17 cellular contexts compared by ENCODE assay signal in the genomic region with DNA sequence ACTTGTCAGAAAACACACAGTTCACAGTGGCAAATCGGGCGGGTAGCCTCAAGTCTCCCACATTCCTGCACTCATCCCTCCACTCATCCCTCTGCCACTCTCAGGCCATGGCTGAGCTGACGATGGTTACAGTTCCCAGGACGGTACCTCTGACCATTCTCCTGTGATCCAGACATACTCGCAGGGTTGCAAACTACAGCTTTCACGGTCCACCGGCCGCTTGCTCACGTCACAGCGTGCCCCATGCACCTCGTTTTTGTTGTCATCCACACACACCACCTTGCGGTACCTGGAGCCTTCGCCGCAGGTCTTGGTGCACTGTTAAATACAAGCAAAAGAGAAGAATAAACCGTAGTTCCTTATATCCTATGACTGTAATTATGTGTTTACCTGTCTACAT.
DNase-seq lines count a peak whose midpoint lies in the region; ATAC-seq and TF ChIP-seq lines count a peak whose summit lies in the region.
"Had no signal": no experiment of that assay in that cellular context is flagged by ENCODE, and none has a peak within 500 bp of the region (broad histone marks: within the 10 kb centered on the region; RNA-seq: fewer than 3 reads in every experiment).

No MANE protein-coding gene starts in this region.

- no peak overlapping the region for H3K4me3 ChIP-seq in esophagus muscularis mucosa
- H3K4me3 ChIP-seq in muscle layer of colon (ENCODE audit: low read depth in 1 of 2, low read length in 2 of 2), result no peak overlapping the region
- H3K4me3 ChIP-seq in sigmoid colon, result no peak overlapping the region
- H3K4me3 ChIP-seq: A549, GM23248, HAP-1 had no signal

- ATAC-seq in HG03378 (IDR thresholded peaks at IDR 0.05; ENCODE audit: unreplicated experiment), result no peak
- ATAC-seq: A549 had no signal

- no peak overlapping the region for H3K4me3 Mint-ChIP-seq in nephron progenitor cell
- H3K4me3 Mint-ChIP-seq: CD4-positive, alpha-beta T cell had no signal

- H3K27ac Mint-ChIP-seq in nephron progenitor cell, result no peak overlapping the region
- H3K27ac Mint-ChIP-seq: CD4-positive, alpha-beta T cell had no signal

- TF ChIP-seq CTCF in esophagus muscularis mucosa (IDR thresholded peaks at IDR 0.05), result no peak
- no peak for TF ChIP-seq CTCF in sigmoid colon (IDR thresholded peaks at IDR 0.05)
- TF ChIP-seq CTCF in nephron progenitor cell (IDR thresholded peaks at IDR 0.05), result no peak

- TF ChIP-seq EP300 in esophagus muscularis mucosa (IDR thresholded peaks at IDR 0.05) (no peak), sigmoid colon (IDR thresholded peaks at IDR 0.05) (no peak)

- H3K4me1 Mint-ChIP-seq in nephron progenitor cell, result peaks cover 36% of the 10 kb centered on the region

- 94% methylated on average over 14 of the region's 15 CpGs for WGBS in esophagus muscularis mucosa
- WGBS in sigmoid colon, 2 donors, result 95 to 96% methylated on average over 15 of the region's 15 CpGs

- intact Hi-C loops in esophagus muscularis mucosa (cut with DNase I) (loop anchor here (5.0 kb wide), 1 partner anchor 62 kb away; no protein-coding TSS in a partner anchor), sigmoid colon (cut with DNase I) (loop anchor here (5.0 kb wide), 1 partner anchor 117 kb away; no protein-coding TSS in a partner anchor)

- no peaks in the 10 kb centered on the region for H3K9me3 Mint-ChIP-seq in nephron progenitor cell
- H3K9me3 Mint-ChIP-seq: CD4-positive, alpha-beta T cell had no signal

- no peaks in the 10 kb centered on the region for H3K9me3 ChIP-seq in esophagus muscularis mucosa
- no peaks in the 10 kb centered on the region for H3K9me3 ChIP-seq in muscle layer of colon (ENCODE audit: low read length)
- no peaks in the 10 kb centered on the region for H3K9me3 ChIP-seq in sigmoid colon
- H3K9me3 ChIP-seq: A549, HAP-1 had no signal

- H3K4me1 ChIP-seq in esophagus muscularis mucosa (peaks cover 10 to 73% (median 61%) of the 10 kb centered on the region in 4 donors), muscle layer of colon (ENCODE audit: insufficient read depth, low read length) (peaks cover 62% of the 10 kb centered on the region), sigmoid colon (peaks cover 0 to 60% (median 42%) of the 10 kb centered on the region in 4 donors)
- H3K4me1 ChIP-seq: A549, HAP-1 had no signal

- H3K27ac ChIP-seq in esophagus muscularis mucosa (replicated peaks in 1 of 4) (peak overlapping the region; percentile 79 to 87 (median 83)), muscle layer of colon (ENCODE audit: low read depth, low read length) (peak overlapping the region; percentile 60), sigmoid colon (peak overlapping the region; percentile 76 to 93 (median 84))
- H3K27ac ChIP-seq: A549, C4-2B, GM23248, HL-60 had no signal

- TF ChIP-seq POLR2A in esophagus muscularis mucosa (IDR thresholded peaks at IDR 0.05; ENCODE audit: low read depth) (no peak), sigmoid colon (IDR thresholded peaks at IDR 0.05) (no peak)

- H3K36me3 ChIP-seq in esophagus muscularis mucosa (peaks cover 0 to 92% (median 9%) of the 10 kb centered on the region in 4 donors), muscle layer of colon (ENCODE audit: insufficient read depth, low read length) (no peaks in the 10 kb centered on the region), sigmoid colon (peaks cover 0 to 6% (median 0%) of the 10 kb centered on the region in 4 donors)
- H3K36me3 ChIP-seq: HAP-1 had no signal

- H3K9ac ChIP-seq in muscle layer of colon (ENCODE audit: low read length), result no peak overlapping the region
- H3K9ac ChIP-seq: GM23248 had no signal

- no peaks in the 10 kb centered on the region for H3K27me3 ChIP-seq in esophagus muscularis mucosa
- no peaks in the 10 kb centered on the region for H3K27me3 ChIP-seq in muscle layer of colon (ENCODE audit: control insufficient read depth in 1 of 2, insufficient read depth in 2 of 2, low read length in 2 of 2)
- no peaks in the 10 kb centered on the region for H3K27me3 ChIP-seq in sigmoid colon

- DNase-seq in esophagus muscularis mucosa (ENCODE audit: extremely low spot score) (peak; percentile 60), sigmoid colon (no peak), nephron progenitor cell (no peak), NCI-H1694 treated with DMSO at 0.1 percent for 48 hours (lab: John Stamatoyannopoulos, UW) (no peak)
- DNase-seq in activated CD4-positive, alpha-beta T cell treated with anti-CD3 and anti-CD28 coated beads, Interleukin-2, amount 50 U/mL, for 48 hours, result no peak
- DNase-seq: AML-193; CD4-positive, alpha-beta T cell; DMS153; DMS79; GDM1; GM23248 had no signal

- H3K36me3 Mint-ChIP-seq in nephron progenitor cell (ENCODE audit: low read depth), result peaks cover 69% of the 10 kb centered on the region

- H3K27me3 Mint-ChIP-seq in nephron progenitor cell (ENCODE audit: low read depth, poor library complexity), result peaks cover 5% of the 10 kb centered on the region
